1 cellular context compared by ENCODE assay signal in the genomic region with DNA sequence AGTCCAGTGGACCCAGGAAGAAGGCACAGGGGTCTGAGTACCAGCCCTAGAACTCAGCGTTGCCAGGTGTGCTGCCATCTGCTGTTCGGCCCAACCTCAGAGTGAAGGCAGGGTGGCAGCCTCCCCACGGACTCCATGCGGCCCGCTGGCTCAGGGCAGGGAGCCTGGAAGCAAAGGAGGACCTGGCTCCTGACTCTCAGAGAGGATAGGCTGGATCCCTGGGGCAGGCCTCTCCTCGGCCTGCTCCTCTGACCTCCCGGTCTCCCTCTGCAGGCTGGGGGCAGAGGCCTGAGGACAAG.
TF ChIP-seq lines count a peak whose summit lies in the region.

No MANE protein-coding gene starts in this region.

TF ChIP-seq in GM23338, 12 proteins besides CTCF, POLR2A, EP300 and RAD21 (continued from another document):
- TF ChIP-seq, protein P1, sequence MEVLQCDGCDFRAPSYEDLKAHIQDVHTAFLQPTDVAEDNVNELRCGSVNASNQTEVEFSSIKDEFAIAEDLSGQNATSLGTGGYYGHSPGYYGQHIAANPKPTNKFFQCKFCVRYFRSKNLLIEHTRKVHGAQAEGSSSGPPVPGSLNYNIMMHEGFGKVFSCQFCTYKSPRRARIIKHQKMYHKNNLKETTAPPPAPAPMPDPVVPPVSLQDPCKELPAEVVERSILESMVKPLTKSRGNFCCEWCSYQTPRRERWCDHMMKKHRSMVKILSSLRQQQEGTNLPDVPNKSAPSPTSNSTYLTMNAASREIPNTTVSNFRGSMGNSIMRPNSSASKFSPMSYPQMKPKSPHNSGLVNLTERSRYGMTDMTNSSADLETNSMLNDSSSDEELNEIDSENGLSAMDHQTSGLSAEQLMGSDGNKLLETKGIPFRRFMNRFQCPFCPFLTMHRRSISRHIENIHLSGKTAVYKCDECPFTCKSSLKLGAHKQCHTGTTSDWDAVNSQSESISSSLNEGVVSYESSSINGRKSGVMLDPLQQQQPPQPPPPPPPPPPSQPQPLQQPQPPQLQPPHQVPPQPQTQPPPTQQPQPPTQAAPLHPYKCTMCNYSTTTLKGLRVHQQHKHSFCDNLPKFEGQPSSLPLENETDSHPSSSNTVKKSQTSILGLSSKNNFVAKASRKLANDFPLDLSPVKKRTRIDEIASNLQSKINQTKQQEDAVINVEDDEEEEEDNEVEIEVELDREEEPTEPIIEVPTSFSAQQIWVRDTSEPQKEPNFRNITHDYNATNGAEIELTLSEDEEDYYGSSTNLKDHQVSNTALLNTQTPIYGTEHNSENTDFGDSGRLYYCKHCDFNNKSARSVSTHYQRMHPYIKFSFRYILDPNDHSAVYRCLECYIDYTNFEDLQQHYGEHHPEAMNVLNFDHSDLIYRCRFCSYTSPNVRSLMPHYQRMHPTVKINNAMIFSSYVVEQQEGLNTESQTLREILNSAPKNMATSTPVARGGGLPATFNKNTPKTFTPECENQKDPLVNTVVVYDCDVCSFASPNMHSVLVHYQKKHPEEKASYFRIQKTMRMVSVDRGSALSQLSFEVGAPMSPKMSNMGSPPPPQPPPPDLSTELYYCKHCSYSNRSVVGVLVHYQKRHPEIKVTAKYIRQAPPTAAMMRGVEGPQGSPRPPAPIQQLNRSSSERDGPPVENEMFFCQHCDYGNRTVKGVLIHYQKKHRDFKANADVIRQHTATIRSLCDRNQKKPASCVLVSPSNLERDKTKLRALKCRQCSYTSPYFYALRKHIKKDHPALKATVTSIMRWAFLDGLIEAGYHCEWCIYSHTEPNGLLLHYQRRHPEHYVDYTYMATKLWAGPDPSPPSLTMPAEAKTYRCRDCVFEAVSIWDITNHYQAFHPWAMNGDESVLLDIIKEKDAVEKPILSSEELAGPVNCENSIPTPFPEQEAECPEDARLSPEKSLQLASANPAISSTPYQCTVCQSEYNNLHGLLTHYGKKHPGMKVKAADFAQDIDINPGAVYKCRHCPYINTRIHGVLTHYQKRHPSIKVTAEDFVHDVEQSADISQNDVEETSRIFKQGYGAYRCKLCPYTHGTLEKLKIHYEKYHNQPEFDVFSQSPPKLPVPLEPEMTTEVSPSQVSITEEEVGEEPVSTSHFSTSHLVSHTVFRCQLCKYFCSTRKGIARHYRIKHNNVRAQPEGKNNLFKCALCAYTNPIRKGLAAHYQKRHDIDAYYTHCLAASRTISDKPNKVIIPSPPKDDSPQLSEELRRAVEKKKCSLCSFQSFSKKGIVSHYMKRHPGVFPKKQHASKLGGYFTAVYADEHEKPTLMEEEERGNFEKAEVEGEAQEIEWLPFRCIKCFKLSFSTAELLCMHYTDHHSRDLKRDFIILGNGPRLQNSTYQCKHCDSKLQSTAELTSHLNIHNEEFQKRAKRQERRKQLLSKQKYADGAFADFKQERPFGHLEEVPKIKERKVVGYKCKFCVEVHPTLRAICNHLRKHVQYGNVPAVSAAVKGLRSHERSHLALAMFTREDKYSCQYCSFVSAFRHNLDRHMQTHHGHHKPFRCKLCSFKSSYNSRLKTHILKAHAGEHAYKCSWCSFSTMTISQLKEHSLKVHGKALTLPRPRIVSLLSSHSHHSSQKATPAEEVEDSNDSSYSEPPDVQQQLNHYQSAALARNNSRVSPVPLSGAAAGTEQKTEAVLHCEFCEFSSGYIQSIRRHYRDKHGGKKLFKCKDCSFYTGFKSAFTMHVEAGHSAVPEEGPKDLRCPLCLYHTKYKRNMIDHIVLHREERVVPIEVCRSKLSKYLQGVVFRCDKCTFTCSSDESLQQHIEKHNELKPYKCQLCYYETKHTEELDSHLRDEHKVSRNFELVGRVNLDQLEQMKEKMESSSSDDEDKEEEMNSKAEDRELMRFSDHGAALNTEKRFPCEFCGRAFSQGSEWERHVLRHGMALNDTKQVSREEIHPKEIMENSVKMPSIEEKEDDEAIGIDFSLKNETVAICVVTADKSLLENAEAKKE (CRISPR knock-in tag; IDR thresholded peaks at IDR 0.05), result no peak
